8 cellular contexts compared by ENCODE assay signal in the genomic region with DNA sequence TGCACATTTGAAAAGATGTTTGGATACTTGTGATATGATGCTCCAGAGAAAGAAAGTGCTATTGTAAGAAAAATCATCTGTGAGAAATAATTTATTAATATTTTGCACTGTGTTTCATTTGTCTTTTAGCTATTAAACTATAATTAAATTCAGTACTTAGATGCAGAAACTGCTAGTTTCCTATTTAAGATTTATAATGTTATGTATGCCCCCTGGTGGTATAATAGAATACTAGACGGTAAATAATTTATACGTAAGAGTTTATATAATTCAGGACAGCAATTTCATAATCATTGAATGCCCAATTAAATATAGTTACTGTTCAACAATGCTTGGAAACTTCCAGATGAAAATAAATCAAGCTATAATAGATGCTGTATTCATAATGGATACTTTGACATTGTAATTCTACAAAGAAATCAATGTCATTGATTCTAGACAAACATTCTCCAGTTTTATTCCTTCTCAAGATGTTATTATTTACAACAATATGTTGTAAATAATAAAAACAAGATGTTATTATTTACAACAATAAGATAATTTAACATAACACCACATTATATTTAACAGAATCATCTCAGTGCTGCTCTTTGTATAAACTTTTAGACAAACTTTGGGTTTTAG.
DNase-seq lines count a peak whose midpoint lies in the region; ATAC-seq, FAIRE-seq and TF ChIP-seq lines count a peak whose summit lies in the region.

No MANE protein-coding gene starts in this region.

- H3K9me3 ChIP-seq in gastroesophageal sphincter (no peaks in the 10 kb centered on the region), mucosa of descending colon (no peaks in the 10 kb centered on the region)

- no peak overlapping the region for H3K4me3 ChIP-seq in gastroesophageal sphincter
- H3K4me3 ChIP-seq in mucosa of descending colon: no peak overlapping the region

- TF ChIP-seq POLR2A in gastroesophageal sphincter (IDR thresholded peaks at IDR 0.05): no peak

- TF ChIP-seq CTCF in D721Med (IDR thresholded peaks at IDR 0.05; ENCODE audit: insufficient read depth, missing control alignments) (peak; percentile 61), gastroesophageal sphincter (IDR thresholded peaks at IDR 0.05) (peak in 3 of 4 experiments; percentile 34 to 52 (median 35)), mucosa of descending colon (IDR thresholded peaks at IDR 0.05) (no peak)

- no peak overlapping the region for H3K27ac ChIP-seq in gastroesophageal sphincter

- no peaks in the 10 kb centered on the region for H3K36me3 ChIP-seq in gastroesophageal sphincter
- H3K36me3 ChIP-seq in mucosa of descending colon (ENCODE audit: low read depth): no peaks in the 10 kb centered on the region

- H3K4me1 ChIP-seq in gastroesophageal sphincter (no peaks in the 10 kb centered on the region), mucosa of descending colon (ENCODE audit: low read depth) (no peaks in the 10 kb centered on the region)

- 0 to 2% methylated on average over 2 of the region's 2 CpGs for WGBS in gastroesophageal sphincter (ENCODE audit: low coverage in 1 of 2), 2 donors

- no peak for TF ChIP-seq EP300 in gastroesophageal sphincter (IDR thresholded peaks at IDR 0.05)

- FAIRE-seq in D721Med (lab: Jason Lieb, UNC): no peak

- H3K27me3 ChIP-seq in gastroesophageal sphincter: no peaks in the 10 kb centered on the region

- intact Hi-C loops in mucosa of descending colon (cut with DNase I, micrococcal nuclease): no loop called here

- ATAC-seq in gastroesophageal sphincter: peak; percentile 36
- ATAC-seq in GM18870 (IDR thresholded peaks at IDR 0.05; ENCODE audit: unreplicated experiment): no peak
- no peak for ATAC-seq in mucosa of descending colon
- no peak for ATAC-seq in HG02973 (IDR thresholded peaks at IDR 0.05; ENCODE audit: unreplicated experiment)
- no peak for ATAC-seq in GM18502 (IDR thresholded peaks at IDR 0.05; ENCODE audit: poor library complexity, unreplicated experiment)

- DNase-seq in D721Med (ENCODE audit: insufficient read length, low spot score) (no peak), Kasumi-1 (lab: John Stamatoyannopoulos, UW) (peak; percentile 56 to 74), SKM-1 treated with dmso at 0.1 percent for 144 hours (lab: John Stamatoyannopoulos, UW; ENCODE audit: unreplicated experiment) (peak; percentile 36), mucosa of descending colon (no peak)

Comparison
In these comparisons a context has a peak if more than half of its experiments do, and no peak if none do; other contexts are left out.
1. DNase-seq: peak in Kasumi-1 (2 of 2) and SKM-1 treated with dmso at 0.1 percent for 144 hours (single experiment); none in D721Med (single experiment) and mucosa of descending colon (0 of 3).